In the genomic region with DNA sequence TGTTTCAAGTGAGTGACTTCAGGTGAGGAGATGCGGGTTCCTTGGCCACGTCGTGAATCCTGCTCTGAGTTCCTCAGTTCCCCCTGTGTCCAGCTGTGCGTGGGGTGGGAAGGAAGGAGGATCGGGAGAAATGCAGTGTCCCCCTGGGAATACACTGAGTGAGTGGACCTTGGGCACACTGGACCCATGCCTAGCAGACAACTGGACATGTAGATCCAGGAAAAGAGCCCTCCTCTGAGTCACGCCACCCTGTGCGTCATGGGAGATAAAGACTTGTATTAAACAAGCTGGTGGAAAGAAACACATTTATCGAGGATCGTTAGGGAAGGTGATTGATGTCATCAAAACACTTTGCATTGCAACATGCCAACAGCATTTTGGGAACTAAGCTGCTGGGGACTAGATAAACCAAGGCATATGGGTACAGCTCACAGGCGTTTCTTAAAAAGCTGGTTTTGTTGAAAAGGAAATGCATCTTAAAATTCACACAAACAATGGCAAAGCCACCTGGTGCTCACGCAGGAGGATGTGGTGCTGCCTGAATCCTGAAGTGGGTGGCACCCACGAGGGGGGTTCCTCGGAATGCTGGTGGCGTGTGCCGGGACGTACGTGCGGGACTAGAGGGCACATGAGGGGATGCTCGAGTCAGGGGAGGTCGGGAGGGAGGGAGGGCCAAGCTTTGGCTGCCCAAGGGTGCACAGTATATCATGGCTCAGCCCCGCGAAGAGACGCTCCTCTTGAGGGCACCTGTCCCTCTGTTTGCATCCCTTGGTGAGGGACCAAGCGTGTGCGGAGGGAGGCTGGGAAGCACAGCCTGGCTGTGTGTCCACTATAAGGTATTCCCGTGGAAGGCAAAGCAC, we compare ENCODE assay signal across 24 cellular contexts.
DNase-seq lines count a peak whose midpoint lies in the region; ATAC-seq and TF ChIP-seq lines count a peak whose summit lies in the region.
"Had no signal": no experiment of that assay in that cellular context is flagged by ENCODE, and none has a peak within 500 bp of the region (broad histone marks: within the 10 kb centered on the region; RNA-seq: fewer than 3 reads in every experiment).

No MANE protein-coding gene starts in this region.

- ATAC-seq in left ventricle myocardium superior = no peak
- ATAC-seq in heart left ventricle = no peak
- no peak for ATAC-seq in upper lobe of right lung
- ATAC-seq in GM18520 (IDR thresholded peaks at IDR 0.05; ENCODE audit: unreplicated experiment) = no peak
- ATAC-seq: gastrocnemius medialis, HCT116, Panc1 had no signal

- H3K4me3 ChIP-seq in heart left ventricle = no peak overlapping the region
- H3K4me3 ChIP-seq in upper lobe of right lung = no peak overlapping the region
- H3K4me3 ChIP-seq: gastrocnemius medialis, thyroid gland had no signal

- no peaks in the 10 kb centered on the region for H3K4me1 Mint-ChIP-seq in chondrocyte (ENCODE audit: low read depth)

- H3K27ac Mint-ChIP-seq in chondrocyte (ENCODE audit: unreplicated experiment) = no peak overlapping the region
- H3K27ac Mint-ChIP-seq: activated T-helper 1 cell treated with anti-CD3 and anti-CD28 coated beads, Interleukin-12 subunit alpha, Interleukin-12 subunit beta, Interleukin-2, Interleukin-4 antibody, amounts not matched to agents 30 ng/mL and 10 ng/mL and 1 ng/mL, durations not matched to agents 14 hours and 24 hours and 36 hours; CD4-positive, alpha-beta T cell; T-helper 2 cell treated with Interferon-gamma antibody and Interleukin-4, amounts not matched to agents 5 μg/mL and 100 μg/mL, for 36 hours had no signal

- TF ChIP-seq POLR2A in heart left ventricle (IDR thresholded peaks at IDR 0.05) = no peak

- no peak overlapping the region for H3K4me3 Mint-ChIP-seq in chondrocyte (ENCODE audit: unreplicated experiment)
- H3K4me3 Mint-ChIP-seq: activated T-helper 1 cell treated with anti-CD3 and anti-CD28 coated beads, Interleukin-12 subunit alpha, Interleukin-12 subunit beta, Interleukin-2, Interleukin-4 antibody, amounts not matched to agents 30 ng/mL and 10 ng/mL and 1 ng/mL, durations not matched to agents 14 hours and 24 hours and 36 hours; CD4-positive, alpha-beta T cell; T-helper 2 cell treated with Interferon-gamma antibody and Interleukin-4, amounts not matched to agents 5 μg/mL and 100 μg/mL, for 36 hours had no signal

- H3K27ac ChIP-seq in heart left ventricle = no peak overlapping the region
- H3K27ac ChIP-seq in upper lobe of right lung = no peak overlapping the region
- H3K27ac ChIP-seq: gastrocnemius medialis, neutrophil, thyroid gland had no signal

- WGBS in heart left ventricle, 4 donors = 90 to 95% (median 90%) methylated on average over 26 of the region's 26 CpGs

- DNase-seq in left ventricle myocardium superior (peak; percentile 20), heart left ventricle (no peak), chondrocyte (ENCODE audit: low spot score) (peak; percentile 59), mesenteric fat pad (ENCODE audit: low spot score) (peak; percentile 71), upper lobe of right lung (peak; percentile 46)
- DNase-seq in activated CD4-positive, alpha-beta T cell treated with anti-CD3 and anti-CD28 coated beads, Interleukin-2, amount 50 U/mL, for 4 hours = no peak
- no peak for DNase-seq in stimulated activated CD4-positive, alpha-beta T cell treated with anti-CD3 and anti-CD28 coated beads, Interleukin-12 subunit alpha, Interleukin-12 subunit beta, amount 100 ng/mL, for 4 hours
- DNase-seq: activated CD4-positive, CD25-positive, alpha-beta regulatory T cell; activated CD8-positive, alpha-beta memory T cell treated with anti-CD3 and anti-CD28 coated beads for 24 hours; amygdala; CD4-positive, alpha-beta T cell; DMS53; gastrocnemius medialis; KG1; NCI-H1092; NCI-H2029; NCI-H446 treated with DMSO at 0.1 percent for 48 hours; thyroid gland had no signal

- H3K36me3 ChIP-seq in heart left ventricle = peaks cover 0 to 21% (median 0%) of the 10 kb centered on the region in 9 donors
- no peaks in the 10 kb centered on the region for H3K36me3 ChIP-seq in upper lobe of right lung
- H3K36me3 ChIP-seq: gastrocnemius medialis, thyroid gland had no signal

- H3K36me3 Mint-ChIP-seq in chondrocyte (ENCODE audit: low read depth) = peaks cover 6% of the 10 kb centered on the region

- TF ChIP-seq CTCF in heart left ventricle (IDR thresholded peaks at IDR 0.05) = no peak
- no peak for TF ChIP-seq CTCF in chondrocyte (IDR thresholded peaks at IDR 0.05)
- no peak for TF ChIP-seq CTCF in upper lobe of right lung (IDR thresholded peaks at IDR 0.05)

- H3K9me3 Mint-ChIP-seq in chondrocyte (ENCODE audit: low read depth) = no peaks in the 10 kb centered on the region
- H3K9me3 Mint-ChIP-seq: activated T-helper 1 cell treated with anti-CD3 and anti-CD28 coated beads, Interleukin-12 subunit alpha, Interleukin-12 subunit beta, Interleukin-2, Interleukin-4 antibody, amounts not matched to agents 30 ng/mL and 10 ng/mL and 1 ng/mL, durations not matched to agents 14 hours and 24 hours and 36 hours; CD4-positive, alpha-beta T cell; T-helper 2 cell treated with Interferon-gamma antibody and Interleukin-4, amounts not matched to agents 5 μg/mL and 100 μg/mL, for 36 hours had no signal

- intact Hi-C loops in left ventricle myocardium superior (cut with micrococcal nuclease) (no loop called here), heart left ventricle (cut with DNase I) (no loop called here), upper lobe of right lung (cut with DNase I) (no loop called here)

- H3K27me3 Mint-ChIP-seq in chondrocyte (ENCODE audit: low read depth) = no peaks in the 10 kb centered on the region
- H3K27me3 Mint-ChIP-seq: CD4-positive, alpha-beta T cell had no signal

- H3K4me1 ChIP-seq in heart left ventricle = no peaks in the 10 kb centered on the region
- no peaks in the 10 kb centered on the region for H3K4me1 ChIP-seq in upper lobe of right lung
- H3K4me1 ChIP-seq: gastrocnemius medialis, thyroid gland had no signal

- H3K9me3 ChIP-seq in heart left ventricle (no peaks in the 10 kb centered on the region), upper lobe of right lung (no peaks in the 10 kb centered on the region)
- H3K9me3 ChIP-seq: gastrocnemius medialis, neutrophil, thyroid gland had no signal

- H3K27me3 ChIP-seq in heart left ventricle (no peaks in the 10 kb centered on the region), upper lobe of right lung (no peaks in the 10 kb centered on the region)
- H3K27me3 ChIP-seq: gastrocnemius medialis, neutrophil, thyroid gland had no signal

Comparison
In these comparisons a context has a peak if more than half of its experiments do, and no peak if none do; other contexts are left out.
1. DNase-seq: peak in left ventricle myocardium superior (single experiment), chondrocyte (single experiment), mesenteric fat pad (single experiment) and upper lobe of right lung (single experiment); none in heart left ventricle (0 of 5), activated CD4-positive, alpha-beta T cell treated with anti-CD3 and anti-CD28 coated beads, Interleukin-2, amount 50 U/mL, for 4 hours (0 of 2) and stimulated activated CD4-positive, alpha-beta T cell treated with anti-CD3 and anti-CD28 coated beads, Interleukin-12 subunit alpha, Interleukin-12 subunit beta, amount 100 ng/mL, for 4 hours (single experiment).